Comparison of ENCODE assay signal across 10 cellular contexts in the genomic region with DNA sequence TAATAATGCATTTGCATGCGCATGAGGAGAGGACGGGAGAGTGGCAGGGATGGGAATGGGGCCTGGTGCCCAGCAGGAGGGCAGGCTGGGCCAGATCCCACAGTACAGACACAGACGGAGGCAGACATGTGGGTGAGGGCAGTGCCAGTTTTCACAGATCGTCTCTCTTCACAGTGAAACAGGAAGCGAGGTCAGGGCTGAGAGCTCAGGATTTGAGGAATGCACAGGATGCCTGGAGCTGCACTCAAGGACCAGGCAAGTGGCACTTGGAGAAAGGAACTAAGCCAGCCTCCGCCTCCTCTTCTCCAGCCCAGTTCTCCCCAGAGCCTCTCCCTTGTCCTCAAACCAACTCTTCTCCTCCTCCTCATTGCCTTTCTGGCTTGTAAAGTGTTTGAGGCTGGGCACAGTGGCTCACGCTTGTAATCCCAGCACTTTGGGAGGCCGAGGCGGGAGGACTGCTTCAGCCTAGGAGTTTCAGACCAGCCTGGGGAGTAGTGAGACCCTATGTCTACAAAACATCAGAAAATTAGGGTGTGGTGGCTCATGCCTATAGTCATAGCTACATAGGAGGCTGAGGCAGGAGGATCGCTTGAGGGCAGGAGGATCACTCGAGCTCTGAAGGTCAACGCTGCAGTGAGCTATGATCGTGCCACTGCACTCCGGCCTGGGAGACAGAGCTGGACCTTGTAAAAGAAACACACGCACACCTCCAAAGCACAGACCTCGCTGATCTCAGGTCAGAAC.
DNase-seq lines count a peak whose midpoint lies in the region; FAIRE-seq and TF ChIP-seq lines count a peak whose summit lies in the region.
"Had no signal": no experiment of that assay in that cellular context is flagged by ENCODE, and none has a peak within 500 bp of the region (broad histone marks: within the 10 kb centered on the region; RNA-seq: fewer than 3 reads in every experiment).

No MANE protein-coding gene starts in this region.

- TF ChIP-seq POLR2A in H54 (IDR thresholded peaks at IDR 0.05; ENCODE audit: low read depth, low read length): no peak

- H3K27me3 ChIP-seq in neutrophil: no peaks in the 10 kb centered on the region

- FAIRE-seq in H54 (lab: Jason Lieb, UNC): no peak

- TF ChIP-seq CTCF in fibroblast of pulmonary artery (IDR thresholded peaks at IDR 0.05; ENCODE audit: low read length, missing control alignments) (no peak), neutrophil (IDR thresholded peaks at IDR 0.05) (no peak), GM10266 (IDR thresholded peaks at IDR 0.05; ENCODE audit: control insufficient read depth, insufficient read depth, low read depth, missing control alignments) (no peak)

- peak; percentile 75 for DNase-seq in Ammon's horn (ENCODE audit: low spot score)
- DNase-seq in MV-4-11 (lab: John Stamatoyannopoulos, UW): peak; percentile 10
- peak; percentile 21 for DNase-seq in fibroblast of pulmonary artery (ENCODE audit: low read depth)
- no peak for DNase-seq in H54 (ENCODE audit: insufficient read length, low spot score)
- no peak for DNase-seq in GM10266 (ENCODE audit: extremely low spot score)
- no peak for DNase-seq in NOMO-1 treated with dmso at 0.1 percent for 144 hours (lab: John Stamatoyannopoulos, UW; ENCODE audit: unreplicated experiment)
- no peak for DNase-seq in HUDEP-2 (lab: John Stamatoyannopoulos, UW; ENCODE audit: unreplicated experiment in 76 of 76)
- DNase-seq: activated CD8-positive, alpha-beta memory T cell treated with anti-CD3 and anti-CD28 coated beads, Interleukin-2, amount 50 U/mL, for 4 hours; NCI-H187 treated with DMSO at 0.1 percent for 48 hours had no signal

- peaks cover 91 to 98% of the 10 kb centered on the region in 2 experiments for H3K4me1 ChIP-seq in neutrophil (ENCODE audit: control insufficient read depth in 1 of 2, insufficient read depth in 1 of 2, low read depth in 1 of 2, low read length in 1 of 2)

- H3K36me3 ChIP-seq in neutrophil: peaks cover 7% of the 10 kb centered on the region

- H3K4me3 ChIP-seq in fibroblast of pulmonary artery (replicated peaks; ENCODE audit: low read depth, low read length) (no peak overlapping the region), neutrophil (ENCODE audit: low read depth in 1 of 2, low read length in 1 of 2) (peak overlapping the region; percentile 55 to 57)

- H3K9me3 ChIP-seq in neutrophil: no peaks in the 10 kb centered on the region

- H3K27ac ChIP-seq in neutrophil: peak overlapping the region; percentile 94

Comparison
In these comparisons a context has a peak if more than half of its experiments do, and no peak if none do; other contexts are left out.
1. DNase-seq: peak in Ammon's horn (single experiment), MV-4-11 (single experiment) and fibroblast of pulmonary artery (single experiment); none in H54 (single experiment), GM10266 (single experiment), NOMO-1 treated with dmso at 0.1 percent for 144 hours (single experiment) and HUDEP-2 (0 of 76).